ENCODE assay signal across 8 cellular contexts in the genomic region with DNA sequence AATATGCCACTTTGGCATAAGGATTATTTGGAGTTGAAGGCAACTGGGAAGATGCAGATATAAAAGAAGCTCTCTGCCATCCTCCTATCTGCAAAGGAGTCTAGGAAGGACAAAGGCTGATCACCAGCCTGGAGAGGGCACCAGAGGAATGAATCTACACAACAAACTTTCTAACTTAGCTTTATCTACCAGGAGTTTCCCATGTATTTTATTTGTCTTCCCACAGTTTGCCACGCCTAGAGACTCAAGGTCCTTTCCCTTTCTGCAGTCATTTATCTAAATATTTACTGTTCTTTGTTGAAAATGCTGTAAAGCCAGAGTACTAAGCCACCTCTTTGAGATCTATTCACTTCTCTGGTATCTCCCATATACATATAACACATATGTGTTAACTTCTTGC. TPM values are rescaled to one million over a fixed set of nuclear protein-coding genes. Genes with fewer than 3 reads are reported as not detected.
DNase-seq lines count a peak whose midpoint lies in the region; ATAC-seq, FAIRE-seq and TF ChIP-seq lines count a peak whose summit lies in the region.

No MANE protein-coding gene starts in this region.

- no peaks in the 10 kb centered on the region for H3K9me3 ChIP-seq in ascending aorta
- H3K9me3 ChIP-seq in kidney (ENCODE audit: control insufficient read depth in 1 of 2, low read length in 2 of 2) = no peaks in the 10 kb centered on the region
- no peaks in the 10 kb centered on the region for H3K9me3 ChIP-seq in CD8-positive, alpha-beta T cell (ENCODE audit: low read length)

- H3K9me3 Mint-ChIP-seq in CD8-positive, alpha-beta T cell = no peaks in the 10 kb centered on the region

- H3K27me3 Mint-ChIP-seq in CD8-positive, alpha-beta T cell (ENCODE audit: low read depth) = peaks cover 13% of the 10 kb centered on the region

- FAIRE-seq in kidney (lab: Jason Lieb, UNC) = no peak

- H3K27ac ChIP-seq in ascending aorta (no peak overlapping the region), kidney (ENCODE audit: low read depth in 2 of 2, low read length in 2 of 2) (no peak overlapping the region)
- no peak overlapping the region for H3K27ac ChIP-seq in CD8-positive, alpha-beta T cell (ENCODE audit: low read depth, low read length)

- CTCF ChIA-PET in CD8-positive, alpha-beta T cell (lab: Charles Lee) = interaction anchor here (0.7 to 1.9 kb wide), 3 partner anchors 71 to 387 kb away, joined by 3 to 4 read pairs (median 4); no protein-coding TSS in a partner anchor

- intact Hi-C loops in ascending aorta (cut with DNase I) (loop anchor here (5.0 to 10.0 kb wide), 2 partner anchors 44 to 87 kb away; a partner anchor contains a TSS), kidney (cut with DNase I) (no loop called here)
- intact Hi-C loops in CD8-positive, alpha-beta T cell (cut with DNase I, micrococcal nuclease) = no loop called here

- peaks cover 0 to 5% of the 10 kb centered on the region in 2 donors for H3K4me1 ChIP-seq in ascending aorta
- H3K4me1 ChIP-seq in kidney (ENCODE audit: control insufficient read depth in 1 of 2, insufficient read depth in 1 of 2, low read depth in 1 of 2, low read length in 2 of 2) = no peaks in the 10 kb centered on the region
- H3K4me1 ChIP-seq in CD8-positive, alpha-beta T cell (ENCODE audit: insufficient read depth, low read length) = no peaks in the 10 kb centered on the region

- no peaks in the 10 kb centered on the region for H3K36me3 ChIP-seq in ascending aorta
- H3K36me3 ChIP-seq in kidney (ENCODE audit: control insufficient read depth in 1 of 2, insufficient read depth in 2 of 2, low read length in 2 of 2) = no peaks in the 10 kb centered on the region
- no peaks in the 10 kb centered on the region for H3K36me3 ChIP-seq in CD8-positive, alpha-beta T cell (ENCODE audit: insufficient read depth, low read length)

- H3K4me3 ChIP-seq in ascending aorta = no peak overlapping the region
- no peak overlapping the region for H3K4me3 ChIP-seq in kidney (ENCODE audit: low read length in 2 of 2)
- H3K4me3 ChIP-seq in CD8-positive, alpha-beta T cell (ENCODE audit: low read depth, low read length) = no peak overlapping the region

- DNase-seq in AG20443 (ENCODE audit: low spot score) (peak; percentile 38), HPDE6-E6E7 (ENCODE audit: extremely low spot score) (peak; percentile 19), ascending aorta (ENCODE audit: low spot score in 2 of 2) (peak in 1 of 2 donors; percentile 63), kidney (no peak)
- DNase-seq in CD8-positive, alpha-beta T cell = no peak

- H3K36me3 Mint-ChIP-seq in CD8-positive, alpha-beta T cell = no peaks in the 10 kb centered on the region

- H3K27me3 ChIP-seq in ascending aorta = no peaks in the 10 kb centered on the region
- no peaks in the 10 kb centered on the region for H3K27me3 ChIP-seq in CD8-positive, alpha-beta T cell (ENCODE audit: insufficient read depth, low read length)

- POLR2A ChIA-PET in CD8-positive, alpha-beta T cell (lab: Charles Lee) = interaction anchor here (0.8 kb wide), 1 partner anchor 15 kb away, joined by 4 read pairs; no protein-coding TSS in a partner anchor

- no peaks in the 10 kb centered on the region for H3K4me1 Mint-ChIP-seq in CD8-positive, alpha-beta T cell (ENCODE audit: low read depth)

- H3K9ac ChIP-seq in kidney (ENCODE audit: low read length in 2 of 2) = no peak overlapping the region

- H3K4me3 Mint-ChIP-seq in CD8-positive, alpha-beta T cell = no peak overlapping the region

- TF ChIP-seq CTCF in ascending aorta (IDR thresholded peaks at IDR 0.05) = peak in 2 of 3 experiments; percentile 7 to 38
- TF ChIP-seq CTCF in kidney (IDR thresholded peaks at IDR 0.05; ENCODE audit: borderline replicate concordance, extremely low read depth, insufficient read depth) = peak; percentile 24
- TF ChIP-seq CTCF in CD8-positive, alpha-beta T cell (IDR thresholded peaks at IDR 0.05) = no peak

- H3K27ac Mint-ChIP-seq in CD8-positive, alpha-beta T cell = no peak overlapping the region

- no peak for ATAC-seq in CD8-positive, alpha-beta T cell
- ATAC-seq in HG03196 (IDR thresholded peaks at IDR 0.05; ENCODE audit: unreplicated experiment) (no peak), HG02759 (IDR thresholded peaks at IDR 0.05; ENCODE audit: unreplicated experiment) (no peak), GM18858 (IDR thresholded peaks at IDR 0.05; ENCODE audit: unreplicated experiment) (no peak)

RNA-seq across cellular contexts. Expression of a gene that starts 32.2 kb away (rescaled TPM):
- total RNA-seq in ascending aorta = 99.1 TPM
- total RNA-seq in kidney = 7.6 TPM
- 2.9 TPM for polyA plus RNA-seq in kidney (ENCODE audit: insufficient read depth, low read depth, low replicate concordance)
- total RNA-seq in CD8-positive, alpha-beta T cell = under 1 TPM in 1 of 2 experiments, not detected in 1; 0.14 TPM

RNA-seq across cellular contexts. Expression of a gene that starts 46.1 kb away (rescaled TPM):
- total RNA-seq in ascending aorta = 26.8 TPM
- total RNA-seq in kidney = 30.9 TPM
- 25.1 TPM for polyA plus RNA-seq in kidney (ENCODE audit: insufficient read depth, low read depth, low replicate concordance)
- 1 to 10 TPM; 7.8 to 9.9 TPM for total RNA-seq in CD8-positive, alpha-beta T cell

Comparison
In these comparisons a context has a peak if more than half of its experiments do, and no peak if none do; other contexts are left out.
1. DNase-seq: peak in AG20443 (single experiment) and HPDE6-E6E7 (single experiment); none in kidney (single experiment) and CD8-positive, alpha-beta T cell (0 of 7).
2. RNA of a gene that starts 32.2 kb away (total RNA-seq): 99.1 TPM in ascending aorta (single experiment); 7.6 TPM in kidney (single experiment) and 0.14 TPM in CD8-positive, alpha-beta T cell; every median in the first group is over 10 times any median in the second.